ENCODE assay signal across 8 cellular contexts in the genomic region with DNA sequence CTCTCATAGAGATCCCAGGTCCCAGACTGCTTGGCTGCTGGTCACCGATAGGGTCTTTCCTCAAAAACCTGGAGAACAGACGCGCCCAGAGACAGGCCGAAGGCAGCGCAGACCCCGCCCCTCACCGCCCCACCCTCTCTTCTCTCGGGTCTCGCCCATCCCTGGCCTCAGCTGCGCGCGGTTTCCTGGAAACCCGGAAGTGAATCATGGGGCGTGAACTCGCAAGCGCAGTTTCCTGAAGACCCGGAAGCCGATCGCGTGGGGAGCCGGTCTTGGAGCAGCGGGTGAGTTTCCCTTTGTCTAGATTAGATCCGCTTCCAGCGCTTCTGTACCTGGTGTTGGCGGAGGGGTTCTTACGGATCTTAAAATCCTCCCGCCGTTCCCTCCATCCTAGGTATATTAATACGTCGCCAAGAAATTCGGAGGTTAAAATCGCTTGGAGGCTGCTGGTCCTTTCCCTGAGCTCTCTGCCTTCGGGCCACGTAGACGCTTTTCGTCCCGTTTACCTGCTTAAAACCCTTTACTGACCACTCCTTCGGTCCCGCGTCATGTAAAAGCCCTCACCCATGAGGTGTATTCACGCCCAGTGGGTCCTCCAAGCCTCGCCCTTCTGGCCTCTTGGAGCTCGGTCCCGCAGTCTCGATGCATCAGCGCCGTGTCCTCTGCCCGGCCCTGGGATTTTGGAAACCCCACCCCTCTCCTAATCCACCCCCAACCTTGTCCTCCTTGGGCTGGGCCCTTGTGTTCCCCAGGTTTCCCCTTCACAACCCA. TPM values are rescaled to one million over a fixed set of nuclear protein-coding genes. Genes with fewer than 3 reads are reported as not detected.
DNase-seq lines count a peak whose midpoint lies in the region; ATAC-seq lines count a peak whose summit lies in the region.

A gene (plus strand): TSS at position 230 of the 771 bp plus-strand sequence. CDS start 48,293 bp downstream, outside the sequence.

- no peak within 1 kb of the TSS for H3K9ac ChIP-seq in trophoblast cell (ENCODE audit: low read length)

- H3K27me3 ChIP-seq in trophoblast cell (ENCODE audit: insufficient read depth, low read length) = no peaks in the 10 kb centered on the region

- no peak within 1 kb of the TSS for H2BK120ac ChIP-seq in trophoblast cell (ENCODE audit: insufficient read depth, low read length, poor library complexity)

- peaks cover 31% of the 10 kb centered on the region for H3K9me3 ChIP-seq in trophoblast cell (ENCODE audit: insufficient read depth, low read depth, low read length)

- DNase-seq in DMS53 treated with DMSO at 0.1 percent for 48 hours (lab: John Stamatoyannopoulos, UW; ENCODE audit: unreplicated experiment) (peak; percentile 54), RPMI8226 (peak; percentile 76), globus pallidus (ENCODE audit: low spot score) (peak; percentile 70), trophoblast cell (peak; percentile 57 to 83)
- DNase-seq in activated naive CD4-positive, alpha-beta T cell treated with anti-CD3 and anti-CD28 coated beads for 36 hours = peak; percentile 87

- no peak within 1 kb of the TSS for H3K27ac Mint-ChIP-seq in activated naive CD4-positive, alpha-beta T cell treated with anti-CD3 and anti-CD28 coated beads for 36 hours

- H3K27ac ChIP-seq in trophoblast cell (ENCODE audit: low read depth, low read length) = no peak within 1 kb of the TSS
- no peak within 1 kb of the TSS for H3K27ac ChIP-seq in temporal lobe (ENCODE audit: low read depth, low read length)

- H3K4me1 Mint-ChIP-seq in activated naive CD4-positive, alpha-beta T cell treated with anti-CD3 and anti-CD28 coated beads for 36 hours (ENCODE audit: low read depth) = peaks cover 15% of the 10 kb centered on the region

- H3K23ac ChIP-seq in trophoblast cell (ENCODE audit: low read length) = no peak within 1 kb of the TSS

- H2BK5ac ChIP-seq in trophoblast cell (ENCODE audit: low read depth, low read length, poor library complexity) = no peak within 1 kb of the TSS

- no peaks in the 10 kb centered on the region for H3K4me1 ChIP-seq in trophoblast cell (ENCODE audit: control insufficient read depth in 1 of 2, insufficient read depth in 2 of 2, low read length in 2 of 2)

- no peak within 1 kb of the TSS for H4K91ac ChIP-seq in trophoblast cell (ENCODE audit: low read depth, low read length)

- H3K4me3 Mint-ChIP-seq in activated naive CD4-positive, alpha-beta T cell treated with anti-CD3 and anti-CD28 coated beads for 36 hours = peak within 1 kb of the TSS; percentile 74

- intact Hi-C loops in activated naive CD4-positive, alpha-beta T cell treated with anti-CD3 and anti-CD28 coated beads for 36 hours (cut with micrococcal nuclease) = no loop called here

- no peak within 1 kb of the TSS for H2AK5ac ChIP-seq in trophoblast cell (ENCODE audit: low read length)

- CTCF ChIA-PET in activated naive CD4-positive, alpha-beta T cell treated with anti-CD3 and anti-CD28 coated beads for 36 hours (lab: Charles Lee) = no interaction called here

- no peak for ATAC-seq in GM21528 (IDR thresholded peaks at IDR 0.05; ENCODE audit: low FRiP score, unreplicated experiment)
- no peak for ATAC-seq in HG03135 (IDR thresholded peaks at IDR 0.05; ENCODE audit: unreplicated experiment)

- H3K4ac ChIP-seq in trophoblast cell (ENCODE audit: low read depth, low read length) = no peak within 1 kb of the TSS

- H3K27me3 Mint-ChIP-seq in activated naive CD4-positive, alpha-beta T cell treated with anti-CD3 and anti-CD28 coated beads for 36 hours (ENCODE audit: low read depth) = peaks cover 2% of the 10 kb centered on the region

- H3K18ac ChIP-seq in trophoblast cell (ENCODE audit: low read length) = no peak within 1 kb of the TSS

- H3K79me1 ChIP-seq in trophoblast cell (ENCODE audit: low read length) = no peaks in the 10 kb centered on the region

- peaks cover 62% of the 10 kb centered on the region for H3K9me3 Mint-ChIP-seq in activated naive CD4-positive, alpha-beta T cell treated with anti-CD3 and anti-CD28 coated beads for 36 hours

- H3K79me2 ChIP-seq in trophoblast cell (ENCODE audit: control insufficient read depth, insufficient read depth, low read length, poor library complexity) = no peaks in the 10 kb centered on the region

- H3K36me3 Mint-ChIP-seq in activated naive CD4-positive, alpha-beta T cell treated with anti-CD3 and anti-CD28 coated beads for 36 hours (ENCODE audit: low read depth) = peaks cover 65% of the 10 kb centered on the region

- H2AFZ ChIP-seq in trophoblast cell (ENCODE audit: insufficient read depth, low read length, poor library complexity) = no peak within 1 kb of the TSS

- peaks cover 0 to 1% of the 10 kb centered on the region in 2 experiments for H3K36me3 ChIP-seq in trophoblast cell (ENCODE audit: control insufficient read depth in 1 of 2, insufficient read depth in 2 of 2, low read length in 2 of 2)

- no peak within 1 kb of the TSS for H4K8ac ChIP-seq in trophoblast cell (ENCODE audit: low read depth, low read length)

- H3K4me3 ChIP-seq in trophoblast cell (ENCODE audit: low read depth, low read length) = peak within 1 kb of the TSS; percentile 54

- no peak within 1 kb of the TSS for H3K14ac ChIP-seq in trophoblast cell (ENCODE audit: low read length)

- peak within 1 kb of the TSS; percentile 46 for H3K4me2 ChIP-seq in trophoblast cell (ENCODE audit: low read length)

- H2BK12ac ChIP-seq in trophoblast cell (ENCODE audit: low read length) = no peak within 1 kb of the TSS

- H4K12ac ChIP-seq in trophoblast cell (ENCODE audit: low read depth, low read length) = no peak within 1 kb of the TSS

- no CpG with 5 or more reads among the region's 48 CpGs for WGBS in trophoblast cell (ENCODE audit: extremely low coverage, insufficient coverage, insufficient read length)

RNA-seq across cellular contexts. Expression of the gene that starts here (rescaled TPM):
- under 1 TPM; 0.32 to 0.36 TPM for total RNA-seq in activated naive CD4-positive, alpha-beta T cell treated with anti-CD3 and anti-CD28 coated beads for 36 hours
- 2.3 and 2.7 TPM in 2 replicates for polyA plus RNA-seq in trophoblast cell (2013)
- 24.3 TPM for total RNA-seq in temporal lobe

Comparison
In these comparisons a context has a peak if more than half of its experiments do, and no peak if none do; other contexts are left out.
1. RNA of the gene that starts here (total RNA-seq): 24.3 TPM in temporal lobe (single experiment); 0.32 to 0.36 TPM in activated naive CD4-positive, alpha-beta T cell treated with anti-CD3 and anti-CD28 coated beads for 36 hours; every median in the first group is over 10 times any median in the second.
2. Peak in DNase-seq in activated naive CD4-positive, alpha-beta T cell treated with anti-CD3 and anti-CD28 coated beads for 36 hours; RNA of the gene not detected or under 1 TPM.
3. Peak in every context shown above with its lines, with median percentiles within 50 percentile points of each other: DNase-seq.